Comparison of ENCODE assay signal across 24 cellular contexts in the genomic region with DNA sequence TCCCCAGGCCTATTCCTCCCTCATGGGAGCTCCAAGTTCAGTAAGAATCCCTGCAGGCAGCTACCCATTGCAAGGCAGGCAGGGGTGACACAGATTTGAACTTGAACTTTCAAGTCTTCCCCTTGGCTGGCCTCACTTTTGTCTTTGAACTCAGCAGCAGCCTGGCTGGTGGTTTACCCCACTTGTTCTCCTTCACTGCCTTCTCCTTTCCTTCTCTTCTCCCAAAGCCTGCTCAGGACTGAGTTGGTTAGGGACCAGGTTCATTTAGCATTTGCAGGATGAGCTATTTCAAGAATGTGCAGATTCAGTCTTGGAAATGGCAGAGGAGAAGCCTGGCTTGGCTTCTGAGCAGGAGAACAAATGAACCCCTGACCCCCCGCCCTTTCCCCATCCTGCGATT.
DNase-seq lines count a peak whose midpoint lies in the region; ATAC-seq and TF ChIP-seq lines count a peak whose summit lies in the region.
"Had no signal": no experiment of that assay in that cellular context is flagged by ENCODE, and none has a peak within 500 bp of the region (broad histone marks: within the 10 kb centered on the region; RNA-seq: fewer than 3 reads in every experiment).

No MANE protein-coding gene starts in this region.

- H3K79me1 ChIP-seq in mesenchymal stem cell (replicated peaks; ENCODE audit: low read length, poor library complexity, severe bottlenecking), result no peaks in the 10 kb centered on the region

- intact Hi-C loops in esophagus squamous epithelium (cut with DNase I), result no loop called here

- H3K4me1 Mint-ChIP-seq in WTC11, result peaks cover 27% of the 10 kb centered on the region
- peaks cover 47% of the 10 kb centered on the region for H3K4me1 Mint-ChIP-seq in type B pancreatic cell (ENCODE audit: unreplicated experiment)
- H3K4me1 Mint-ChIP-seq: B cell had no signal

- no peak overlapping the region for H4K91ac ChIP-seq in mesenchymal stem cell (ENCODE audit: low read length)

- H3K4me2 ChIP-seq in mesenchymal stem cell (ENCODE audit: low read length, poor library complexity, severe bottlenecking), result no peak overlapping the region
- H3K4me2 ChIP-seq: PC-9 had no signal

- no peak overlapping the region for H3K23ac ChIP-seq in mesenchymal stem cell (ENCODE audit: low read length in 2 of 2)

- no peak overlapping the region for H3K4ac ChIP-seq in mesenchymal stem cell (ENCODE audit: low read depth in 1 of 2, low read length in 2 of 2)

- CTCF ChIA-PET in WTC11 (lab: Charles Lee), result no interaction called here

- H2BK5ac ChIP-seq in mesenchymal stem cell (ENCODE audit: low read depth, low read length, poor library complexity, severe bottlenecking), result no peak overlapping the region

- H3K9ac ChIP-seq in HUES48 (ENCODE audit: low read depth, low read length) (no peak overlapping the region), mesenchymal stem cell (ENCODE audit: low read length) (no peak overlapping the region)

- H4K8ac ChIP-seq in mesenchymal stem cell (ENCODE audit: low read length), result no peak overlapping the region

- H3K27me3 ChIP-seq in HUES48 (ENCODE audit: control insufficient read depth, insufficient read depth, low read length) (peaks cover 10% of the 10 kb centered on the region; the same call in 1 of the 2 replicates), mesenchymal stem cell (ENCODE audit: control insufficient read depth in 1 of 2, insufficient read depth in 1 of 2, low read length in 2 of 2) (no peaks in the 10 kb centered on the region), esophagus squamous epithelium (no peaks in the 10 kb centered on the region), Peyer's patch (no peaks in the 10 kb centered on the region)
- H3K27me3 ChIP-seq: MG63 had no signal

- TF ChIP-seq CTCF in WTC11 (IDR thresholded peaks at IDR 0.05) (no peak), type B pancreatic cell (conservative IDR thresholded peaks at IDR 0.05) (no peak), esophagus squamous epithelium (IDR thresholded peaks at IDR 0.05) (no peak), Peyer's patch (IDR thresholded peaks at IDR 0.05) (no peak)

- no peak overlapping the region for H2BK15ac ChIP-seq in mesenchymal stem cell (ENCODE audit: low read depth, poor library complexity, severe bottlenecking)

- no peak overlapping the region for H2AK5ac ChIP-seq in mesenchymal stem cell (ENCODE audit: low read length, severe bottlenecking)

- 89% methylated on average over 1 of the region's 2 CpGs for WGBS in mesenchymal stem cell
- 79 to 92% methylated on average over 2 of the region's 2 CpGs for whole genome bisulfite sequencing in esophagus squamous epithelium, 2 donors

- DNase-seq in WTC11 (ENCODE audit: low spot score), result no peak
- DNase-seq in mesenchymal stem cell, result no peak
- DNase-seq in type B pancreatic cell (ENCODE audit: extremely low spot score, unreplicated experiment), result no peak
- no peak for DNase-seq in esophagus squamous epithelium (lab: John Stamatoyannopoulos, UW)
- DNase-seq in Peyer's patch, result no peak
- DNase-seq: Caco-2; CD8-positive, alpha-beta T cell; GDM1; GOT3; KG1; MG63; NCI-H2029 treated with DMSO at 0.1 percent for 48 hours; NCI-H446 treated with DMSO at 0.1 percent for 48 hours; NCI-H526; NCI-H82; NK-92 treated with Interleukin-12 subunit alpha and Interleukin-12 subunit beta, amount 100 ng/mL, for 24 hours; PC-9; RPMI8226; SHP77 had no signal

- H3K4me1 ChIP-seq in HUES48 (ENCODE audit: control insufficient read depth, insufficient read depth, low read length), result peaks cover 24% of the 10 kb centered on the region
- no peaks in the 10 kb centered on the region for H3K4me1 ChIP-seq in mesenchymal stem cell (ENCODE audit: control insufficient read depth, insufficient read depth, low read depth, low read length)
- peaks cover 0 to 4% (median 0%) of the 10 kb centered on the region in 3 donors for H3K4me1 ChIP-seq in esophagus squamous epithelium
- H3K4me1 ChIP-seq in Peyer's patch, result no peaks in the 10 kb centered on the region
- H3K4me1 ChIP-seq: Caco-2 had no signal

- H3K36me3 ChIP-seq in HUES48 (ENCODE audit: control insufficient read depth, insufficient read depth, low read length) (no peaks in the 10 kb centered on the region), mesenchymal stem cell (ENCODE audit: control insufficient read depth in 1 of 2, insufficient read depth in 2 of 2, low read depth in 1 of 2, low read length in 2 of 2) (no peaks in the 10 kb centered on the region), esophagus squamous epithelium (no peaks in the 10 kb centered on the region), Peyer's patch (no peaks in the 10 kb centered on the region)
- H3K36me3 ChIP-seq: MG63 had no signal

- no peak overlapping the region for H3K14ac ChIP-seq in mesenchymal stem cell (ENCODE audit: low read length in 2 of 2)

- no peak overlapping the region for H2BK12ac ChIP-seq in mesenchymal stem cell (ENCODE audit: low read length in 2 of 2)

- H3K27ac Mint-ChIP-seq in WTC11 (no peak overlapping the region), type B pancreatic cell (peak overlapping the region; percentile 47)
- H3K27ac Mint-ChIP-seq: B cell; CD8-positive, alpha-beta T cell had no signal

- H3K27ac ChIP-seq in HUES48 (ENCODE audit: low read depth, low read length) (peak overlapping the region; percentile 3), mesenchymal stem cell (ENCODE audit: low read length, poor library complexity, severe bottlenecking) (no peak overlapping the region), esophagus squamous epithelium (no peak overlapping the region), Peyer's patch (no peak overlapping the region)
- H3K27ac ChIP-seq: C4-2B, PC-9 had no signal

- H3K9me3 Mint-ChIP-seq in WTC11 (no peaks in the 10 kb centered on the region), type B pancreatic cell (no peaks in the 10 kb centered on the region)
- H3K9me3 Mint-ChIP-seq: CD8-positive, alpha-beta T cell had no signal

- peaks cover 22% of the 10 kb centered on the region for H3K27me3 Mint-ChIP-seq in WTC11 (ENCODE audit: low read depth)
- H3K27me3 Mint-ChIP-seq in type B pancreatic cell, result peaks cover 3% of the 10 kb centered on the region
- H3K27me3 Mint-ChIP-seq: B cell had no signal

- H3K9me3 ChIP-seq in HUES48 (ENCODE audit: control insufficient read depth, insufficient read depth, low read length) (no peaks in the 10 kb centered on the region), mesenchymal stem cell (ENCODE audit: control insufficient read depth, low read length) (no peaks in the 10 kb centered on the region), esophagus squamous epithelium (no peaks in the 10 kb centered on the region), Peyer's patch (no peaks in the 10 kb centered on the region)
- H3K9me3 ChIP-seq: Caco-2, MG63 had no signal

- peak overlapping the region; percentile 7 to 9 for H3K18ac ChIP-seq in mesenchymal stem cell (ENCODE audit: low read depth in 1 of 2, low read length in 2 of 2)

- H3K4me3 Mint-ChIP-seq in WTC11 (no peak overlapping the region), type B pancreatic cell (peak overlapping the region; percentile 69)
- H3K4me3 Mint-ChIP-seq: B cell; CD8-positive, alpha-beta T cell had no signal

- H3K4me3 ChIP-seq in HUES48 (ENCODE audit: low read depth, low read length) (no peak overlapping the region), mesenchymal stem cell (ENCODE audit: insufficient read depth in 1 of 2, low read depth in 1 of 2, low read length in 2 of 2) (no peak overlapping the region), esophagus squamous epithelium (no peak overlapping the region), Peyer's patch (no peak overlapping the region)
- H3K4me3 ChIP-seq: GM12878, MG63, PC-9 had no signal

- ATAC-seq in WTC11, result peak; percentile 80
- ATAC-seq in GM18909 (IDR thresholded peaks at IDR 0.05; ENCODE audit: poor library complexity, unreplicated experiment), result no peak
- ATAC-seq: CD8-positive, alpha-beta T cell; GM12878 had no signal

- TF ChIP-seq POLR2A in esophagus squamous epithelium (IDR thresholded peaks at IDR 0.05) (no peak), Peyer's patch (IDR thresholded peaks at IDR 0.05) (no peak)

- no peak overlapping the region for H2BK120ac ChIP-seq in mesenchymal stem cell (ENCODE audit: low read depth, low read length)

- POLR2A ChIA-PET in WTC11 (lab: Charles Lee), result no interaction called here

- H2AFZ ChIP-seq in mesenchymal stem cell (ENCODE audit: low read depth, low read length), result no peak overlapping the region
- H2AFZ ChIP-seq: PC-9 had no signal

- H3K36me3 Mint-ChIP-seq in WTC11 (no peaks in the 10 kb centered on the region), type B pancreatic cell (no peaks in the 10 kb centered on the region)
- H3K36me3 Mint-ChIP-seq: CD8-positive, alpha-beta T cell had no signal

TF ChIP-seq in WTC11, 78 proteins besides CTCF, POLR2A, EP300 and RAD21:
- TF ChIP-seq ETV6 (CRISPR knock-in tag; IDR thresholded peaks at IDR 0.05), result no peak
- TF ChIP-seq, protein P1, sequence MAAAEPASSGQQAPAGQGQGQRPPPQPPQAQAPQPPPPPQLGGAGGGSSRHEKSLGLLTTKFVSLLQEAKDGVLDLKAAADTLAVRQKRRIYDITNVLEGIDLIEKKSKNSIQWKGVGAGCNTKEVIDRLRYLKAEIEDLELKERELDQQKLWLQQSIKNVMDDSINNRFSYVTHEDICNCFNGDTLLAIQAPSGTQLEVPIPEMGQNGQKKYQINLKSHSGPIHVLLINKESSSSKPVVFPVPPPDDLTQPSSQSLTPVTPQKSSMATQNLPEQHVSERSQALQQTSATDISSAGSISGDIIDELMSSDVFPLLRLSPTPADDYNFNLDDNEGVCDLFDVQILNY (CRISPR knock-in tag; IDR thresholded peaks at IDR 0.05), result no peak
